Comparison of ENCODE assay signal across 12 cellular contexts in the genomic region with DNA sequence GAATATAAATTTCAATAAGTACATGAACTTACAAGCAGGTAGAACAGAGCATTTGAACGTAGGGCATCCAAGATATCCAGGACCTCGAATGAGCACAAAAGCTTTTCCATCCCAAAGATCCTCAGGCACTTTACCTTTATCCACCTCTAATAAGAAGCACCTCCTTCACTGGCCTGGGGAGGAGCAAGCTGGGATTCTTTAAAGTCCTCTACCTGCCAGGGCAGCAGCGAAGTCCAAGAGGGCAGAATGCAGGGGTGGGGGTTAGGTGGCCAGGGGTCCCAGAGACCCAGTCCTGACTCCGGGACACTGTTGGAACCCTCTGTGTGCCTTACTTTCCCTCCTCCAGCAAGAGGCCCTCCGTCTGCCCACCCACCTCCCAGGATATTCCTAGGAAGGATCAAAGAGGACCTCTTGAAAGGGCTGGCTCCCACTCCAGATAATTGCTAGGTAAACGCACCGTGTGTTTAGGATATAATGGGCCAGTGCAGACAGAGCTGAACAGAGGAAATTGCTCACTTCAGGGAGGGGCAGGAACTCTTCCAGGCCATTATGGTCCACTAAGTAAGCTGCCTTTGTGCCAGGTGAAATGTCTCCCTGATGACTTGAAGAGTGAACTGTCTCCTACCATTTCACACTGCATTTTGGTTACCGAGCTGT.
DNase-seq lines count a peak whose midpoint lies in the region; FAIRE-seq and TF ChIP-seq lines count a peak whose summit lies in the region.
"Had no signal": no experiment of that assay in that cellular context is flagged by ENCODE, and none has a peak within 500 bp of the region (broad histone marks: within the 10 kb centered on the region; RNA-seq: fewer than 3 reads in every experiment).

No MANE protein-coding gene starts in this region.

- H3K4me3 ChIP-seq in esophagus squamous epithelium (no peak overlapping the region), adrenal gland (no peak overlapping the region)
- H3K4me3 ChIP-seq: SK-N-MC had no signal

- TF ChIP-seq POLR2A in esophagus squamous epithelium (IDR thresholded peaks at IDR 0.05), result no peak
- TF ChIP-seq POLR2A in adrenal gland (IDR thresholded peaks at IDR 0.05), result no peak

- no peaks in the 10 kb centered on the region for H3K9me3 ChIP-seq in esophagus squamous epithelium
- no peaks in the 10 kb centered on the region for H3K9me3 ChIP-seq in adrenal gland (replicated peaks in 1 of 3)

- no peak for TF ChIP-seq CTCF in esophagus squamous epithelium (IDR thresholded peaks at IDR 0.05)
- no peak for TF ChIP-seq CTCF in adrenal gland (IDR thresholded peaks at IDR 0.05)

- H3K36me3 ChIP-seq in esophagus squamous epithelium (no peaks in the 10 kb centered on the region), adrenal gland (replicated peaks in 1 of 2) (no peaks in the 10 kb centered on the region)

- peak; percentile 96 for DNase-seq in NCI-H1105 (lab: John Stamatoyannopoulos, UW)
- DNase-seq in NCI-H345 (lab: John Stamatoyannopoulos, UW), result peak; percentile 90
- DNase-seq in esophagus squamous epithelium (lab: John Stamatoyannopoulos, UW), result no peak
- no peak for DNase-seq in urothelium cell line (ENCODE audit: low spot score)
- no peak for DNase-seq in HuH-7.5 (ENCODE audit: low spot score)
- no peak for DNase-seq in adrenal gland
- DNase-seq in activated effector memory CD4-positive, alpha-beta T cell treated with Interleukin-2 at 50 U/mL for 16 hours, result no peak
- DNase-seq: activated T-cell treated with anti-CD3 and anti-CD28 coated beads, Interleukin-2, amount 50 U/mL, for 1 hour; anterior cingulate cortex; stimulated activated CD4-positive, alpha-beta T cell treated with anti-CD3 and anti-CD28 coated beads, Interleukin-4, amount 100 ng/mL, for 4 hours had no signal

- intact Hi-C loops in esophagus squamous epithelium (cut with DNase I), result no loop called here
- intact Hi-C loops in adrenal gland (cut with DNase I), result loop anchor here (5.0 to 10.0 kb wide), 3 partner anchors 88 to 663 kb away; a partner anchor contains a TSS

- no peaks in the 10 kb centered on the region for H3K27me3 ChIP-seq in esophagus squamous epithelium
- no peaks in the 10 kb centered on the region for H3K27me3 ChIP-seq in adrenal gland

- peak; percentile 93 for FAIRE-seq in urothelium cell line (lab: Jason Lieb, UNC)

- H3K27ac ChIP-seq in esophagus squamous epithelium (peak overlapping the region; percentile 31 to 82 (median 70)), adrenal gland (no peak overlapping the region)
- H3K27ac ChIP-seq: SK-N-MC, VCaP had no signal

- 46 to 54% methylated on average over 5 to 6 of the region's 8 CpGs for WGBS in esophagus squamous epithelium, 2 donors
- WGBS in adrenal gland, 4 donors, result 77 to 87% (median 80%) methylated on average over 8 of the region's 8 CpGs

- H3K4me1 ChIP-seq in esophagus squamous epithelium, result peaks cover 3 to 63% (median 6%) of the 10 kb centered on the region in 3 donors
- peaks cover 0 to 18% of the 10 kb centered on the region in 2 donors for H3K4me1 ChIP-seq in adrenal gland (replicated peaks in 1 of 2)

Comparison
In these comparisons a context has a peak if more than half of its experiments do, and no peak if none do; other contexts are left out.
1. DNase-seq: peak in NCI-H1105 (single experiment) and NCI-H345 (single experiment); none in esophagus squamous epithelium (single experiment), urothelium cell line (single experiment), HuH-7.5 (single experiment), adrenal gland (0 of 7) and activated effector memory CD4-positive, alpha-beta T cell treated with Interleukin-2 at 50 U/mL for 16 hours (single experiment).
2. H3K27ac ChIP-seq: peak in esophagus squamous epithelium (4 of 4); none in adrenal gland (0 of 5).